In genomic region chr17:61389670-61390478, GRCh38 we compare ENCODE assay signal across 8 cellular contexts. TPM values are rescaled to one million over a fixed set of nuclear protein-coding genes. Genes with fewer than 3 reads are reported as not detected.
DNase-seq lines count a peak whose midpoint lies in the region; ATAC-seq, FAIRE-seq and TF ChIP-seq lines count a peak whose summit lies in the region.

No MANE protein-coding gene starts in this region.

- no peaks in the 10 kb centered on the region for H3K27me3 ChIP-seq in SK-N-SH (ENCODE audit: insufficient read depth)
- H3K27me3 ChIP-seq in thyroid gland = no peaks in the 10 kb centered on the region

- no peaks in the 10 kb centered on the region for H3K9me3 Mint-ChIP-seq in activated CD4-positive, alpha-beta T cell treated with anti-CD3 and anti-CD28 coated beads for 36 hours (ENCODE audit: low read depth)

- DNase-seq in activated CD4-positive, alpha-beta T cell treated with anti-CD3 and anti-CD28 coated beads for 36 hours = peak; percentile 74
- DNase-seq in activated CD4-positive, alpha-beta T cell treated with anti-CD3 and anti-CD28 coated beads for 1 hour = no peak
- DNase-seq in SK-N-SH (peak; percentile 80), cardiac fibroblast (ENCODE audit: low read depth in 2 of 2) (peak; percentile 60 to 66), medulla oblongata (ENCODE audit: extremely low spot score) (peak; percentile 28), thyroid gland (peak; percentile 50 to 59), GM12892 (ENCODE audit: insufficient read length) (no peak)

- H3K27ac ChIP-seq in SK-N-SH (ENCODE audit: low read depth in 2 of 2, low read length in 1 of 2) (no peak overlapping the region; a peak in 1 of 4 replicates), thyroid gland (no peak overlapping the region)

- ATAC-seq in activated CD4-positive, alpha-beta T cell treated with anti-CD3 and anti-CD28 coated beads for 36 hours = peak; percentile 74
- ATAC-seq in GM18858 (IDR thresholded peaks at IDR 0.05; ENCODE audit: unreplicated experiment) = no peak

- no peaks in the 10 kb centered on the region for H3K9me2 ChIP-seq in SK-N-SH

- no peak for FAIRE-seq in GM12892 (lab: Jason Lieb, UNC)

- H3K79me2 ChIP-seq in SK-N-SH (ENCODE audit: insufficient read depth) = peaks cover 29% of the 10 kb centered on the region

- peaks cover 7% of the 10 kb centered on the region for H3K27me3 Mint-ChIP-seq in activated CD4-positive, alpha-beta T cell treated with anti-CD3 and anti-CD28 coated beads for 36 hours

- TF ChIP-seq POLR2A in thyroid gland (IDR thresholded peaks at IDR 0.05) = no peak
- no peak for TF ChIP-seq POLR2A in GM12892 (IDR thresholded peaks at IDR 0.05; ENCODE audit: low read depth, low read length)

- H3K36me3 ChIP-seq in SK-N-SH (replicated peaks in 1 of 2; ENCODE audit: control insufficient read depth in 1 of 2, insufficient read depth in 2 of 2, low read length in 1 of 2) (peaks cover 0 to 8% of the 10 kb centered on the region in 2 experiments), thyroid gland (no peaks in the 10 kb centered on the region)

- no peak overlapping the region for H2AFZ ChIP-seq in SK-N-SH (ENCODE audit: low read depth)

- no peak overlapping the region for H3K4me3 Mint-ChIP-seq in activated CD4-positive, alpha-beta T cell treated with anti-CD3 and anti-CD28 coated beads for 36 hours

- no peak overlapping the region for H3K9ac ChIP-seq in SK-N-SH

- H3K4me1 ChIP-seq in SK-N-SH (ENCODE audit: control insufficient read depth in 1 of 2, insufficient read depth in 2 of 2, low read depth in 1 of 2, low read length in 1 of 2) (peaks cover 5 to 89% of the 10 kb centered on the region in 2 experiments; a peak in 2 of 4 replicates), thyroid gland (peaks cover 0 to 14% of the 10 kb centered on the region in 2 donors)

- CTCF ChIA-PET in activated CD4-positive, alpha-beta T cell treated with anti-CD3 and anti-CD28 coated beads for 36 hours (lab: Charles Lee) = interaction anchor here (0.7 to 1.0 kb wide), 9 partner anchors 8 to 669 kb away, joined by 3 to 6 read pairs (median 3); no protein-coding TSS in a partner anchor
- CTCF ChIA-PET in SK-N-SH (lab: Yijun Ruan, JAX) = interaction anchor here (0.6 to 1.6 kb wide), 28 partner anchors 9 to 644 kb away, joined by 3 to 11 read pairs (median 3); partner anchors contain the start of gene TBX2

- H3K4me3 ChIP-seq in SK-N-SH (ENCODE audit: low read depth in 2 of 2, low read length in 1 of 2) (peak overlapping the region in 1 of 2 experiments; percentile 30; a peak in 1 of 4 replicates), cardiac fibroblast (replicated peaks in 1 of 2; ENCODE audit: low read depth in 2 of 2, low read length in 2 of 2) (no peak overlapping the region), thyroid gland (replicated peaks in 1 of 3) (no peak overlapping the region)

- TF ChIP-seq RAD21 in SK-N-SH (IDR thresholded peaks at IDR 0.05; ENCODE audit: low read length) = peak; percentile 58

- H3K9me3 ChIP-seq in SK-N-SH (no peaks in the 10 kb centered on the region), thyroid gland (no peaks in the 10 kb centered on the region)

- TF ChIP-seq CTCF in SK-N-SH (IDR thresholded peaks at IDR 0.05) = peak; percentile 87
- TF ChIP-seq CTCF in cardiac fibroblast (IDR thresholded peaks at IDR 0.05; ENCODE audit: low read depth, low read length) = peak; percentile 98
- TF ChIP-seq CTCF in thyroid gland (IDR thresholded peaks at IDR 0.05) = peak; percentile 71 to 93 (median 76)

- POLR2A ChIA-PET in activated CD4-positive, alpha-beta T cell treated with anti-CD3 and anti-CD28 coated beads for 36 hours (lab: Charles Lee) = interaction anchor here (0.6 kb wide), 1 partner anchor 72 kb away, joined by 3 read pairs; no protein-coding TSS in a partner anchor
- POLR2A ChIA-PET in SK-N-SH (lab: Yijun Ruan, JAX) = no interaction called here

- no peak overlapping the region for H3K27ac Mint-ChIP-seq in activated CD4-positive, alpha-beta T cell treated with anti-CD3 and anti-CD28 coated beads for 36 hours

- H4K20me1 ChIP-seq in SK-N-SH (ENCODE audit: insufficient read depth) = no peaks in the 10 kb centered on the region

- no peaks in the 10 kb centered on the region for H3K4me1 Mint-ChIP-seq in activated CD4-positive, alpha-beta T cell treated with anti-CD3 and anti-CD28 coated beads for 36 hours

- intact Hi-C loops in activated CD4-positive, alpha-beta T cell treated with anti-CD3 and anti-CD28 coated beads for 36 hours (cut with DNase I, micrococcal nuclease) = loop anchor here (1.0 kb wide), 4 partner anchors 388 to 669 kb away; no protein-coding TSS in a partner anchor
- intact Hi-C loops in thyroid gland (cut with DNase I) = loop anchor here (5.0 kb wide), 1 partner anchor 393 kb away; no protein-coding TSS in a partner anchor

- no peaks in the 10 kb centered on the region for H3K36me3 Mint-ChIP-seq in activated CD4-positive, alpha-beta T cell treated with anti-CD3 and anti-CD28 coated beads for 36 hours (ENCODE audit: low read depth)

- peaks cover 6% of the 10 kb centered on the region for H3F3A ChIP-seq in SK-N-SH (replicated peaks; ENCODE audit: insufficient read depth)

- TF ChIP-seq EP300 in SK-N-SH (IDR thresholded peaks at IDR 0.05; ENCODE audit: borderline replicate concordance in 1 of 2, low read depth in 1 of 2, low read length in 1 of 2) = no peak

- WGBS in SK-N-SH (ENCODE audit: low lambda C conversion rate) = 83% methylated on average over 21 of the region's 25 CpGs
- 16 to 20% methylated on average over 19 to 20 of the region's 25 CpGs for WGBS in thyroid gland, 2 donors

- H3K4me2 ChIP-seq in SK-N-SH = no peak overlapping the region

TF ChIP-seq in SK-N-SH, 30 proteins besides CTCF, POLR2A, EP300 and RAD21:
- TF ChIP-seq TAF1 (IDR thresholded peaks at IDR 0.05; ENCODE audit: borderline replicate concordance, low read depth, low read length) (no peak), TCF12 (IDR thresholded peaks at IDR 0.05) (no peak), FOXJ3 (CRISPR knock-in tag; IDR thresholded peaks at IDR 0.05) (no peak), PBX3 (IDR thresholded peaks at IDR 0.05) (no peak), MEF2A (IDR thresholded peaks at IDR 0.05; ENCODE audit: borderline replicate concordance, low read depth) (no peak), TEAD4 (IDR thresholded peaks at IDR 0.05; ENCODE audit: borderline replicate concordance, insufficient read depth) (no peak), SMC3 (IDR thresholded peaks at IDR 0.05; ENCODE audit: low read depth, low read length) (peak; percentile 48), POLR2AphosphoS5 (IDR thresholded peaks at IDR 0.05; ENCODE audit: low read depth, low read length) (no peak)
- TF ChIP-seq, protein P1, sequence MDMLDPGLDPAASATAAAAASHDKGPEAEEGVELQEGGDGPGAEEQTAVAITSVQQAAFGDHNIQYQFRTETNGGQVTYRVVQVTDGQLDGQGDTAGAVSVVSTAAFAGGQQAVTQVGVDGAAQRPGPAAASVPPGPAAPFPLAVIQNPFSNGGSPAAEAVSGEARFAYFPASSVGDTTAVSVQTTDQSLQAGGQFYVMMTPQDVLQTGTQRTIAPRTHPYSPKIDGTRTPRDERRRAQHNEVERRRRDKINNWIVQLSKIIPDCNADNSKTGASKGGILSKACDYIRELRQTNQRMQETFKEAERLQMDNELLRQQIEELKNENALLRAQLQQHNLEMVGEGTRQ (IDR thresholded peaks at IDR 0.05; ENCODE audit: borderline replicate concordance, low read depth, low read length) = no peak

RNA-seq across cellular contexts. Expression of gene TBX2, which starts 9.8 kb away (rescaled TPM):
- total RNA-seq in activated CD4-positive, alpha-beta T cell treated with anti-CD3 and anti-CD28 coated beads for 36 hours = not detected
- 37.8 and 57.8 TPM in 2 replicates for polyA plus RNA-seq in SK-N-SH (2012; rRNA removed)
- polyA plus RNA-seq in SK-N-SH (2012; cell fraction: cytosol; rRNA removed) = 28.9 and 45.2 TPM in 2 replicates
- polyA plus RNA-seq in SK-N-SH (2012; cell fraction: nucleus; rRNA removed) = 179 and 233 TPM in 2 replicates
- total RNA-seq in thyroid gland = 10 to 100 TPM in 2 of 4 donors, 1 to 10 TPM in 2; 5.3 to 20.2 (median 11.0) TPM
- not detected for polyA plus RNA-seq in GM12892 (2012; ENCODE audit: missing spikeins)

Comparison
In these comparisons a context has a peak if more than half of its experiments do, and no peak if none do; other contexts are left out.
1. DNase-seq: peak in activated CD4-positive, alpha-beta T cell treated with anti-CD3 and anti-CD28 coated beads for 36 hours (single experiment), SK-N-SH (single experiment), cardiac fibroblast (2 of 2), medulla oblongata (single experiment) and thyroid gland (2 of 2); none in activated CD4-positive, alpha-beta T cell treated with anti-CD3 and anti-CD28 coated beads for 1 hour (single experiment) and GM12892 (single experiment).
2. RNA of gene TBX2, which starts 9.8 kb away (total RNA-seq): 5.3 to 20.2 TPM in thyroid gland; not detected in activated CD4-positive, alpha-beta T cell treated with anti-CD3 and anti-CD28 coated beads for 36 hours; every median in the first group is over 4 times any median in the second.
3. Peak in every context shown above with its lines, with median percentiles within 50 percentile points of each other: CTCF ChIP-seq.